24 cellular contexts compared by ENCODE assay signal in genomic region chr21:42769183-42769819, GRCh38.
A peak's percentile ranks its signal among the peaks of the same experiment; 100 is the strongest.
DNase-seq lines count a peak whose midpoint lies in the region; ATAC-seq and TF ChIP-seq lines count a peak whose summit lies in the region.
"Had no signal": no experiment of that assay in that cellular context is flagged by ENCODE, and none has a peak within 500 bp of the region (broad histone marks: within the 10 kb centered on the region; RNA-seq: fewer than 3 reads in every experiment).

No MANE protein-coding gene starts in this region.

- peak overlapping the region; percentile 6 for H3K23ac ChIP-seq in neuronal stem cell (ENCODE audit: low read depth, low read length, poor library complexity)

- H3K36me3 Mint-ChIP-seq in CD4-positive, CD25-positive, alpha-beta regulatory T cell, result peaks cover 31% of the 10 kb centered on the region
- H3K36me3 Mint-ChIP-seq in endothelial cell (ENCODE audit: low read depth, unreplicated experiment), result peaks cover 45% of the 10 kb centered on the region

- H3K4ac ChIP-seq in neuronal stem cell (ENCODE audit: low read length), result no peak overlapping the region

- DNase-seq in CD4-positive, CD25-positive, alpha-beta regulatory T cell, result no peak
- DNase-seq in endothelial cell (ENCODE audit: low spot score) (no peak), neuronal stem cell (ENCODE audit: low spot score) (no peak), T1000 (lab: John Stamatoyannopoulos, UW) (no peak), RKO (ENCODE audit: low spot score) (no peak)
- no peak for DNase-seq in activated T-cell treated with anti-CD3 and anti-CD28 coated beads, Interleukin-2, amount 50 U/mL, for 1 hour
- DNase-seq: Caco-2; CD4-positive, alpha-beta memory T cell; DMS 273 treated with DMSO at 0.1 percent for 48 hours; DMS79; EL; GDM1; IMR-90; KG1; MM.1S; NCI-H1694; NCI-H2029 treated with DMSO at 0.1 percent for 48 hours; NCI-H526 treated with DMSO at 0.1 percent for 48 hours; SHP77 had no signal

- peak overlapping the region in 2 of 3 donors; percentile 33 to 76 for H3K27ac Mint-ChIP-seq in CD4-positive, CD25-positive, alpha-beta regulatory T cell
- peak overlapping the region; percentile 39 for H3K27ac Mint-ChIP-seq in endothelial cell (ENCODE audit: unreplicated experiment)

- TF ChIP-seq CTCF in HEK293 (tag by site-specific recombination; IDR thresholded peaks at IDR 0.05) (no peak), endothelial cell (IDR thresholded peaks at IDR 0.05; ENCODE audit: unreplicated experiment) (no peak)

- no CpG with 5 or more reads among the region's 9 CpGs for WGBS in neuronal stem cell (ENCODE audit: extremely low coverage in 2 of 2, insufficient read length in 2 of 2, insufficient replicate concordance in 1 of 2), 2 donors

- H4K8ac ChIP-seq in neuronal stem cell (ENCODE audit: low read depth, low read length), result peak overlapping the region; percentile 74

- H3K4me1 Mint-ChIP-seq in CD4-positive, CD25-positive, alpha-beta regulatory T cell, result no peaks in the 10 kb centered on the region
- peaks cover 3% of the 10 kb centered on the region for H3K4me1 Mint-ChIP-seq in endothelial cell (ENCODE audit: unreplicated experiment)

- H2BK5ac ChIP-seq in neuronal stem cell (ENCODE audit: low read length), result peak overlapping the region; percentile 68

- ATAC-seq in CD4-positive, CD25-positive, alpha-beta regulatory T cell (ENCODE audit: low read depth in 2 of 2), result no peak
- ATAC-seq in HG02938 (IDR thresholded peaks at IDR 0.05; ENCODE audit: unreplicated experiment), result no peak
- ATAC-seq: GM12878 had no signal

- H2AFZ ChIP-seq in neuronal stem cell (ENCODE audit: low read length), result no peak overlapping the region

- H3K36me3 ChIP-seq in CD4-positive, CD25-positive, alpha-beta regulatory T cell (ENCODE audit: control insufficient read depth, insufficient read depth, low read length), result peaks cover 7% of the 10 kb centered on the region
- H3K36me3 ChIP-seq in HEK293 (ENCODE audit: control insufficient read depth in 2 of 2, insufficient read depth in 1 of 2, low read length in 2 of 2) (peaks cover 7 to 70% of the 10 kb centered on the region in 2 experiments; a peak in 2 of 3 replicates), neuronal stem cell (replicated peaks in 1 of 2; ENCODE audit: control insufficient read depth in 2 of 2, insufficient read depth in 2 of 2, low read length in 2 of 2) (peaks cover 61 to 88% of the 10 kb centered on the region in 2 donors)
- H3K36me3 ChIP-seq: BLaER1 treated with 17β-estradiol and CSF1 and Interleukin-3, amounts not matched to agents 10 nM and 100 nM had no signal

- H3K4me3 ChIP-seq in CD4-positive, CD25-positive, alpha-beta regulatory T cell (ENCODE audit: low read depth, low read length), result no peak overlapping the region
- H3K4me3 ChIP-seq in HEK293 (ENCODE audit: low read depth, low read length) (no peak overlapping the region), neuronal stem cell (ENCODE audit: low read length in 2 of 2) (peak overlapping the region in 1 of 2 donors; percentile 67)
- H3K4me3 ChIP-seq: BLaER1 treated with 17β-estradiol and CSF1 and Interleukin-3, amounts not matched to agents 10 nM and 100 nM; GM12878 had no signal

- H3K18ac ChIP-seq in neuronal stem cell (ENCODE audit: low read length), result no peak overlapping the region

- H3K9me3 ChIP-seq in CD4-positive, CD25-positive, alpha-beta regulatory T cell (ENCODE audit: control insufficient read depth in 2 of 2, low read length in 2 of 2), result no peaks in the 10 kb centered on the region
- H3K9me3 ChIP-seq in HEK293 (ENCODE audit: control insufficient read depth, insufficient read depth, low read depth, low read length), result no peaks in the 10 kb centered on the region
- H3K9me3 ChIP-seq in neuronal stem cell (replicated peaks in 1 of 2; ENCODE audit: control insufficient read depth in 2 of 2, insufficient read depth in 1 of 2, low read depth in 1 of 2, low read length in 2 of 2), result peaks cover 0 to 2% of the 10 kb centered on the region in 2 donors
- H3K9me3 ChIP-seq: BLaER1 treated with 17β-estradiol and CSF1 and Interleukin-3, amounts not matched to agents 10 nM and 100 nM; Caco-2 had no signal

- no peak overlapping the region for H2BK120ac ChIP-seq in neuronal stem cell (ENCODE audit: low read depth, low read length)

- H3K79me1 ChIP-seq in neuronal stem cell (ENCODE audit: low read depth, low read length), result no peaks in the 10 kb centered on the region

- CTCF ChIA-PET in HEK293 (lab: Yijun Ruan, JAX), result interaction anchor here (0.6 kb wide), 1 partner anchor 433 kb away, joined by 3 read pairs; no protein-coding TSS in a partner anchor

- H2BK15ac ChIP-seq in neuronal stem cell (ENCODE audit: low read length), result no peak overlapping the region

- H2AK5ac ChIP-seq in neuronal stem cell (ENCODE audit: low read depth, low read length), result no peak overlapping the region

- POLR2A ChIA-PET in HEK293 (lab: Yijun Ruan, JAX), result no interaction called here

- H3K27me3 Mint-ChIP-seq in CD4-positive, CD25-positive, alpha-beta regulatory T cell, result no peaks in the 10 kb centered on the region
- peaks cover 22% of the 10 kb centered on the region for H3K27me3 Mint-ChIP-seq in endothelial cell (ENCODE audit: unreplicated experiment)
- H3K27me3 Mint-ChIP-seq: CD4-positive, alpha-beta memory T cell had no signal

- no peak overlapping the region for H3K4me3 Mint-ChIP-seq in CD4-positive, CD25-positive, alpha-beta regulatory T cell
- H3K4me3 Mint-ChIP-seq in endothelial cell (ENCODE audit: unreplicated experiment), result peak overlapping the region; percentile 76
- H3K4me3 Mint-ChIP-seq: CD4-positive, alpha-beta memory T cell had no signal

- H4K91ac ChIP-seq in neuronal stem cell (ENCODE audit: low read depth, low read length, poor library complexity), result peak overlapping the region; percentile 40

- H3K9ac ChIP-seq in neuronal stem cell (ENCODE audit: low read depth, low read length, poor library complexity), result peak overlapping the region; percentile 47
- H3K9ac ChIP-seq: BLaER1 treated with 17β-estradiol and CSF1 and Interleukin-3, amounts not matched to agents 10 nM and 100 nM had no signal

- no peaks in the 10 kb centered on the region for H3K9me3 Mint-ChIP-seq in CD4-positive, CD25-positive, alpha-beta regulatory T cell
- no peaks in the 10 kb centered on the region for H3K9me3 Mint-ChIP-seq in endothelial cell (ENCODE audit: unreplicated experiment)
- H3K9me3 Mint-ChIP-seq: CD4-positive, alpha-beta memory T cell had no signal

- H3K27ac ChIP-seq in CD4-positive, CD25-positive, alpha-beta regulatory T cell (ENCODE audit: insufficient read depth, low read length, poor library complexity, severe bottlenecking), result no peak overlapping the region
- no peak overlapping the region for H3K27ac ChIP-seq in HEK293 (ENCODE audit: extremely low read depth, low read depth, low read length)
- H3K27ac ChIP-seq in neuronal stem cell (replicated peaks; ENCODE audit: low read length), result no peak overlapping the region
- H3K27ac ChIP-seq: BLaER1 treated with 17β-estradiol and CSF1 and Interleukin-3, amounts not matched to agents 10 nM and 100 nM; RWPE1 had no signal

- no peak overlapping the region for H3K4me2 ChIP-seq in neuronal stem cell (ENCODE audit: insufficient read depth, low read length, poor library complexity, severe bottlenecking)
- H3K4me2 ChIP-seq: BLaER1 treated with 17β-estradiol and CSF1 and Interleukin-3, amounts not matched to agents 10 nM and 100 nM had no signal

- no peaks in the 10 kb centered on the region for H3K4me1 ChIP-seq in CD4-positive, CD25-positive, alpha-beta regulatory T cell (ENCODE audit: control insufficient read depth, insufficient read depth, low read length, poor library complexity, severe bottlenecking)
- H3K4me1 ChIP-seq in HEK293 (ENCODE audit: control insufficient read depth, insufficient read depth, low read length) (no peaks in the 10 kb centered on the region), neuronal stem cell (ENCODE audit: control insufficient read depth in 2 of 2, insufficient read depth in 1 of 2, low read depth in 1 of 2, low read length in 2 of 2) (no peaks in the 10 kb centered on the region)
- H3K4me1 ChIP-seq: Caco-2 had no signal

- no peaks in the 10 kb centered on the region for H3K27me3 ChIP-seq in CD4-positive, CD25-positive, alpha-beta regulatory T cell (ENCODE audit: control insufficient read depth, insufficient read depth, low read length)
- H3K27me3 ChIP-seq in neuronal stem cell (ENCODE audit: control insufficient read depth in 3 of 3, insufficient read depth in 3 of 3, low read depth in 1 of 3, low read length in 3 of 3), result no peaks in the 10 kb centered on the region
- H3K27me3 ChIP-seq: BLaER1 treated with 17β-estradiol and CSF1 and Interleukin-3, amounts not matched to agents 10 nM and 100 nM had no signal

- H2BK12ac ChIP-seq in neuronal stem cell (ENCODE audit: low read length), result no peak overlapping the region

- peak overlapping the region; percentile 26 for H3K14ac ChIP-seq in neuronal stem cell (ENCODE audit: low read length)

TF ChIP-seq in HEK293, 187 proteins besides CTCF, POLR2A, EP300 and RAD21:
- TF ChIP-seq EGR2 (tag by site-specific recombination; IDR thresholded peaks at IDR 0.05; ENCODE audit: low read depth) (no peak), ZSCAN4 (tag by site-specific recombination; IDR thresholded peaks at IDR 0.05) (peak; percentile 100)
